Comparison of ENCODE assay signal across 1 cellular context in the genomic region with DNA sequence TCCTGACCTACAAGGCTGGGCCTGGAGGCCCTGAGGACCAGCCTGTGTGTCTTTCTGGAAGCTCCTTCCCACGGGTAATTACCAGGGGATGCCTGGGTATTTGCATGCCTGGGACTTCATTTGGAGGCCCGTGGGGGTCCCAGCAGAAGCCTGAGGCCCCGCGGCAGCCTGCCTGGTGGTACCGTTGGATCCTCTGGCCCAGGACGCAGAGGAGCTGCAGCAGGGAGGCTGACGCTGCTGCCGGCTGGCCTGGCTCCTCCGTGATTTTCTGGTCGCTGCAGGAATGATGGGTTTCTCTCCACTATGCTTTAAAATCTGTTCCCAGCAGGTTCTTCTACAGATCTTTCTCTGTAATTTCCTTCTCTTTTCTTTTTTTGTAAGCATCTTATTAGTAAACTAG.
TF ChIP-seq lines count a peak whose summit lies in the region.

No MANE protein-coding gene starts in this region.

TF ChIP-seq in WTC11, 78 proteins besides CTCF, POLR2A, EP300 and RAD21:
- TF ChIP-seq ESRRA (CRISPR knock-in tag; IDR thresholded peaks at IDR 0.05; ENCODE audit: borderline replicate concordance) (no peak), JAZF1 (CRISPR knock-in tag; IDR thresholded peaks at IDR 0.05) (no peak), CREM (CRISPR knock-in tag; IDR thresholded peaks at IDR 0.05) (no peak), FOXJ3 (CRISPR knock-in tag; IDR thresholded peaks at IDR 0.05; ENCODE audit: borderline replicate concordance) (no peak), GTF2I (CRISPR knock-in tag; conservative IDR thresholded peaks at IDR 0.05) (no peak), JUN (CRISPR knock-in tag; IDR thresholded peaks at IDR 0.05) (no peak), CBFB (CRISPR knock-in tag; IDR thresholded peaks at IDR 0.05; ENCODE audit: low read depth) (no peak)
- TF ChIP-seq, protein P1, sequence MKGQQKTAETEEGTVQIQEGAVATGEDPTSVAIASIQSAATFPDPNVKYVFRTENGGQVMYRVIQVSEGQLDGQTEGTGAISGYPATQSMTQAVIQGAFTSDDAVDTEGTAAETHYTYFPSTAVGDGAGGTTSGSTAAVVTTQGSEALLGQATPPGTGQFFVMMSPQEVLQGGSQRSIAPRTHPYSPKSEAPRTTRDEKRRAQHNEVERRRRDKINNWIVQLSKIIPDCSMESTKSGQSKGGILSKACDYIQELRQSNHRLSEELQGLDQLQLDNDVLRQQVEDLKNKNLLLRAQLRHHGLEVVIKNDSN (CRISPR knock-in tag; IDR thresholded peaks at IDR 0.05), result no peak
- TF ChIP-seq, protein P2, sequence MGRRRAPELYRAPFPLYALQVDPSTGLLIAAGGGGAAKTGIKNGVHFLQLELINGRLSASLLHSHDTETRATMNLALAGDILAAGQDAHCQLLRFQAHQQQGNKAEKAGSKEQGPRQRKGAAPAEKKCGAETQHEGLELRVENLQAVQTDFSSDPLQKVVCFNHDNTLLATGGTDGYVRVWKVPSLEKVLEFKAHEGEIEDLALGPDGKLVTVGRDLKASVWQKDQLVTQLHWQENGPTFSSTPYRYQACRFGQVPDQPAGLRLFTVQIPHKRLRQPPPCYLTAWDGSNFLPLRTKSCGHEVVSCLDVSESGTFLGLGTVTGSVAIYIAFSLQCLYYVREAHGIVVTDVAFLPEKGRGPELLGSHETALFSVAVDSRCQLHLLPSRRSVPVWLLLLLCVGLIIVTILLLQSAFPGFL (CRISPR knock-in tag; IDR thresholded peaks at IDR 0.05; ENCODE audit: borderline replicate concordance), result no peak
